1 cellular context compared by ENCODE assay signal in genomic region chr1:34696230-34696629, GRCh38.
TF ChIP-seq lines count a peak whose summit lies in the region.

No MANE protein-coding gene starts in this region.

TF ChIP-seq in GM23338, 12 proteins besides CTCF, POLR2A, EP300 and RAD21:
- TF ChIP-seq ZNF462 (CRISPR knock-in tag; IDR thresholded peaks at IDR 0.05) = no peak
- no peak for TF ChIP-seq ZNF331 (CRISPR knock-in tag; IDR thresholded peaks at IDR 0.05; ENCODE audit: low read depth)
- no peak for TF ChIP-seq ZNF114 (CRISPR knock-in tag; IDR thresholded peaks at IDR 0.05)
- TF ChIP-seq CREB1 (CRISPR knock-in tag; IDR thresholded peaks at IDR 0.05; ENCODE audit: low read depth) = no peak
- TF ChIP-seq EZH2 (IDR thresholded peaks at IDR 0.05; ENCODE audit: low read depth, unreplicated experiment) = no peak
- no peak for TF ChIP-seq JUNB (IDR thresholded peaks at IDR 0.05; ENCODE audit: unreplicated experiment)
- TF ChIP-seq NANOG (IDR thresholded peaks at IDR 0.05; ENCODE audit: borderline replicate concordance) = no peak
- no peak for TF ChIP-seq EZH2phosphoT487 (IDR thresholded peaks at IDR 0.05; ENCODE audit: unreplicated experiment)
- no peak for TF ChIP-seq ETS1 (IDR thresholded peaks at IDR 0.05)
